In genomic region chr9:105141448-105142101, GRCh38 we compare ENCODE assay signal across 11 cellular contexts.
DNase-seq lines count a peak whose midpoint lies in the region; ATAC-seq and TF ChIP-seq lines count a peak whose summit lies in the region.
"Had no signal": no experiment of that assay in that cellular context is flagged by ENCODE, and none has a peak within 500 bp of the region (broad histone marks: within the 10 kb centered on the region; RNA-seq: fewer than 3 reads in every experiment).

No MANE protein-coding gene starts in this region.

- H3K4me2 ChIP-seq in OCI-LY3 (ENCODE audit: low read length), result peak overlapping the region; percentile 56

- H3K36me3 ChIP-seq in right atrium auricular region, result no peaks in the 10 kb centered on the region
- no peaks in the 10 kb centered on the region for H3K36me3 ChIP-seq in OCI-LY3 (replicated peaks; ENCODE audit: low read depth, low read length)
- H3K36me3 ChIP-seq in subcutaneous abdominal adipose tissue (ENCODE audit: control insufficient read depth in 5 of 5, insufficient read depth in 5 of 5, low read length in 5 of 5), result no peaks in the 10 kb centered on the region
- H3K36me3 ChIP-seq in tibial nerve, result no peaks in the 10 kb centered on the region

- H3K9ac ChIP-seq in OCI-LY3 (ENCODE audit: low read length), result peak overlapping the region; percentile 12; the same call in 1 of the 2 replicates
- no peak overlapping the region for H3K9ac ChIP-seq in subcutaneous abdominal adipose tissue (ENCODE audit: low read length in 5 of 5)

- H3K9me3 ChIP-seq in right atrium auricular region, result no peaks in the 10 kb centered on the region
- H3K9me3 ChIP-seq in OCI-LY3 (ENCODE audit: insufficient read depth, low read length), result no peaks in the 10 kb centered on the region
- H3K9me3 ChIP-seq in subcutaneous abdominal adipose tissue (ENCODE audit: control insufficient read depth in 5 of 5, low read length in 5 of 5), result no peaks in the 10 kb centered on the region
- no peaks in the 10 kb centered on the region for H3K9me3 ChIP-seq in tibial nerve

- H4K20me1 ChIP-seq in OCI-LY3 (ENCODE audit: insufficient read depth, low read length), result no peaks in the 10 kb centered on the region

- intact Hi-C loops in Right ventricle myocardium superior (cut with DNase I), result no loop called here

- no peak for TF ChIP-seq CTCF in right atrium auricular region (IDR thresholded peaks at IDR 0.05)
- no peak for TF ChIP-seq CTCF in OCI-LY3 (IDR thresholded peaks at IDR 0.05; ENCODE audit: low read depth, low read length)
- TF ChIP-seq CTCF in tibial nerve (IDR thresholded peaks at IDR 0.05), result no peak

- H3K4me1 ChIP-seq in right atrium auricular region (peaks cover 0 to 7% of the 10 kb centered on the region in 2 donors), OCI-LY3 (ENCODE audit: low read length) (peaks cover 16% of the 10 kb centered on the region), subcutaneous abdominal adipose tissue (ENCODE audit: control insufficient read depth in 5 of 5, insufficient read depth in 5 of 5, low read length in 5 of 5) (peaks cover 10 to 44% (median 42%) of the 10 kb centered on the region in 5 donors), tibial nerve (peaks cover 0 to 13% (median 5%) of the 10 kb centered on the region in 4 donors)

- no peak for TF ChIP-seq POLR2A in tibial nerve (IDR thresholded peaks at IDR 0.05)

- H2AFZ ChIP-seq in OCI-LY3 (ENCODE audit: low read depth, low read length), result peak overlapping the region; percentile 83

- H3K27me3 ChIP-seq in right atrium auricular region (no peaks in the 10 kb centered on the region), OCI-LY3 (ENCODE audit: low read depth, low read length) (peaks cover 9% of the 10 kb centered on the region; the same call in 1 of the 2 replicates), subcutaneous abdominal adipose tissue (ENCODE audit: control insufficient read depth in 5 of 5, insufficient read depth in 4 of 5, low read length in 5 of 5) (no peaks in the 10 kb centered on the region), tibial nerve (no peaks in the 10 kb centered on the region)

- no peak overlapping the region for H3K4me3 ChIP-seq in right atrium auricular region
- no peak overlapping the region for H3K4me3 ChIP-seq in OCI-LY3 (ENCODE audit: low read length)
- no peak overlapping the region for H3K4me3 ChIP-seq in subcutaneous abdominal adipose tissue (ENCODE audit: low read depth in 1 of 5, low read length in 5 of 5)
- no peak overlapping the region for H3K4me3 ChIP-seq in tibial nerve

- no peak for TF ChIP-seq EP300 in tibial nerve (IDR thresholded peaks at IDR 0.05)

- ATAC-seq in Right ventricle myocardium superior (ENCODE audit: poor library complexity) (peak; percentile 46), HG02973 (IDR thresholded peaks at IDR 0.05; ENCODE audit: unreplicated experiment) (peak; percentile 89)
- ATAC-seq: natural killer cell treated with Interleukin-12 subunit alpha and Interleukin-12 subunit beta and Interleukin-15 and Interleukin-18, amount 100 ng/mL, for 72 hours had no signal

- 81 to 82% methylated on average over 2 of the region's 2 CpGs for WGBS in tibial nerve, 2 donors

- H3K27ac ChIP-seq in right atrium auricular region, result no peak overlapping the region
- H3K27ac ChIP-seq in OCI-LY3 (ENCODE audit: low read length), result no peak overlapping the region
- H3K27ac ChIP-seq in subcutaneous abdominal adipose tissue (ENCODE audit: low read depth, low read length), result peak overlapping the region; percentile 87
- H3K27ac ChIP-seq in tibial nerve, result no peak overlapping the region

- DNase-seq in Right ventricle myocardium superior (no peak), right atrium auricular region (ENCODE audit: low spot score) (no peak), tibial nerve (ENCODE audit: low spot score in 2 of 2) (no peak), occipital lobe (lab: John Stamatoyannopoulos, UW) (no peak), SHP77 (lab: John Stamatoyannopoulos, UW) (no peak)
- DNase-seq: ACHN, NCI-H1694 had no signal

- H3K79me2 ChIP-seq in OCI-LY3 (ENCODE audit: low read length), result no peaks in the 10 kb centered on the region
